Comparison of ENCODE assay signal across 8 cellular contexts in genomic region chr19:53772943-53773342, GRCh38. TPM values are rescaled to one million over a fixed set of nuclear protein-coding genes. Genes with fewer than 3 reads are reported as not detected.
A peak's percentile ranks its signal among the peaks of the same experiment; 100 is the strongest.
DNase-seq lines count a peak whose midpoint lies in the region; ATAC-seq, FAIRE-seq and TF ChIP-seq lines count a peak whose summit lies in the region.

No MANE protein-coding gene starts in this region.

- no peak overlapping the region for H3K27ac Mint-ChIP-seq in activated CD4-positive, alpha-beta memory T cell treated with anti-CD3 and anti-CD28 coated beads for 36 hours

- TF ChIP-seq CTCF in A549 (IDR thresholded peaks at IDR 0.05), result peak; percentile 63
- TF ChIP-seq CTCF in GM10266 (IDR thresholded peaks at IDR 0.05; ENCODE audit: control insufficient read depth, insufficient read depth, low read depth, missing control alignments), result peak; percentile 34
- TF ChIP-seq CTCF in fibroblast of mammary gland (conservative IDR thresholded peaks at IDR 0.05; ENCODE audit: control insufficient read depth, insufficient read depth, low read depth, low read length), result peak; percentile 72
- TF ChIP-seq CTCF in ovary (IDR thresholded peaks at IDR 0.05), result peak in 2 of 3 donors; percentile 39 to 49

- H3K27ac ChIP-seq in A549 (no peak overlapping the region), ovary (no peak overlapping the region)

- H3K36me3 ChIP-seq in ovary, result no peaks in the 10 kb centered on the region

- WGBS in A549 (ENCODE audit: missing lambda C conversion rate), result 2% methylated on average over 5 of the region's 5 CpGs
- 5% methylated on average over 5 of the region's 5 CpGs for WGBS in ovary, 3 donors

- H3K27me3 Mint-ChIP-seq in activated CD4-positive, alpha-beta memory T cell treated with anti-CD3 and anti-CD28 coated beads for 36 hours, result peaks cover 3% of the 10 kb centered on the region

- ATAC-seq in A549 (peak; percentile 77 to 85; a peak in 5 of 6 replicates), GM21423 (IDR thresholded peaks at IDR 0.05; ENCODE audit: unreplicated experiment) (no peak)
- ATAC-seq in activated CD4-positive, CD25-positive, alpha-beta regulatory T cell treated with anti-CD3 and anti-CD28 coated beads, Interleukin-2, amount 50 U/mL, for 24 hours, result no peak

- no peaks in the 10 kb centered on the region for H3K9me3 Mint-ChIP-seq in activated CD4-positive, alpha-beta memory T cell treated with anti-CD3 and anti-CD28 coated beads for 36 hours

- CTCF ChIA-PET in A549 (lab: Yijun Ruan, JAX), result interaction anchor here (0.6 to 2.9 kb wide), 5 partner anchors 8 to 618 kb away, joined by 3 to 23 read pairs (median 3); no protein-coding TSS in a partner anchor
- CTCF ChIA-PET in activated CD4-positive, alpha-beta memory T cell treated with anti-CD3 and anti-CD28 coated beads for 36 hours (lab: Charles Lee), result interaction anchor here (0.8 to 2.0 kb wide), 2 partner anchors 20 to 278 kb away, joined by 3 to 11 read pairs; no protein-coding TSS in a partner anchor

- H3K4me3 ChIP-seq in A549 (no peak overlapping the region), fibroblast of mammary gland (ENCODE audit: control insufficient read depth, low read depth, low read length) (no peak overlapping the region), ovary (no peak overlapping the region)

- peak; percentile 38 to 79 for DNase-seq in A549 (ENCODE audit: low read depth in 1 of 2, low spot score in 1 of 2)
- no peak for DNase-seq in GM10266 (ENCODE audit: extremely low spot score)
- peak; percentile 2 for DNase-seq in NCI-H2196 treated with DMSO at 0.1 percent for 48 hours (lab: John Stamatoyannopoulos, UW; ENCODE audit: unreplicated experiment)
- DNase-seq in activated CD4-positive, alpha-beta memory T cell treated with anti-CD3 and anti-CD28 coated beads for 36 hours, result peak; percentile 40
- peak; percentile 62 for DNase-seq in fibroblast of mammary gland (ENCODE audit: low read depth)
- DNase-seq in ovary, result peak in 3 of 5 donors; percentile 15 to 44 (median 21)

- peak; percentile 81 for FAIRE-seq in A549 (lab: Jason Lieb, UNC)

- intact Hi-C loops in activated CD4-positive, alpha-beta memory T cell treated with anti-CD3 and anti-CD28 coated beads for 36 hours (cut with micrococcal nuclease), result no loop called here
- intact Hi-C loops in ovary (cut with DNase I), result no loop called here

- H3K4me1 Mint-ChIP-seq in activated CD4-positive, alpha-beta memory T cell treated with anti-CD3 and anti-CD28 coated beads for 36 hours (ENCODE audit: low read depth), result peaks cover 4% of the 10 kb centered on the region

- peaks cover 18% of the 10 kb centered on the region; the same call in 2 of the 3 replicates for H3K9me3 ChIP-seq in A549
- H3K9me3 ChIP-seq in ovary, result peaks cover 0 to 5% of the 10 kb centered on the region in 2 donors

- H3K4me1 ChIP-seq in A549 (no peaks in the 10 kb centered on the region), ovary (ENCODE audit: insufficient read depth) (no peaks in the 10 kb centered on the region)

- H3K4me3 Mint-ChIP-seq in activated CD4-positive, alpha-beta memory T cell treated with anti-CD3 and anti-CD28 coated beads for 36 hours, result no peak overlapping the region

- TF ChIP-seq RAD21 in A549 (conservative IDR thresholded peaks at IDR 0.05 in 1 of 2, IDR thresholded peaks at IDR 0.05 in 1 of 2), result peak; percentile 64 to 78

- no peaks in the 10 kb centered on the region for H3K36me3 Mint-ChIP-seq in activated CD4-positive, alpha-beta memory T cell treated with anti-CD3 and anti-CD28 coated beads for 36 hours

- TF ChIP-seq POLR2A in A549 (IDR thresholded peaks at IDR 0.05; ENCODE audit: low read length) (no peak), ovary (IDR thresholded peaks at IDR 0.05) (no peak)

- no peaks in the 10 kb centered on the region for H3K27me3 ChIP-seq in ovary

- H3K4me2 ChIP-seq in A549, result peak overlapping the region; percentile 10; the same call in 1 of the 3 replicates

- POLR2A ChIA-PET in A549 (lab: Yijun Ruan, JAX), result no interaction called here
- POLR2A ChIA-PET in activated CD4-positive, alpha-beta memory T cell treated with anti-CD3 and anti-CD28 coated beads for 36 hours (lab: Charles Lee), result no interaction called here

- TF ChIP-seq EP300 in A549 (IDR thresholded peaks at IDR 0.05) (no peak), ovary (IDR thresholded peaks at IDR 0.05) (no peak)

TF ChIP-seq in A549, 52 proteins besides CTCF, POLR2A, EP300 and RAD21:
- no peak for TF ChIP-seq CBX2 (IDR thresholded peaks at IDR 0.05; ENCODE audit: borderline replicate concordance, low read depth)
- TF ChIP-seq CBX8 (IDR thresholded peaks at IDR 0.05), result no peak
- TF ChIP-seq CHD2 (IDR thresholded peaks at IDR 0.05; ENCODE audit: low read length, partially characterized antibody), result no peak
- TF ChIP-seq SMC3 (IDR thresholded peaks at IDR 0.05), result peak; percentile 44

RNA-seq across cellular contexts. Expression of gene NLRP12, which starts 51.2 kb away (rescaled TPM):
- polyA plus RNA-seq in A549 (2011; rRNA removed) (0.03 and 0.04 TPM in 2 replicates), A549 (2017; fragmentation: RNase III; extraction: RNeasy Plus Mini Kit Qiagen cat#74134 plus additional on column Dnase treatment) (0.03 TPM in 1 of 3 replicates, not detected in the others), ovary (under 1 TPM; 0.05 to 0.15 TPM)
- polyA plus RNA-seq in A549 (2012; cell fraction: cytosol; rRNA removed), result 0.01 and 0.03 TPM in 2 replicates
- polyA plus RNA-seq in A549 (2012; cell fraction: nucleus; rRNA removed), result 0.01 TPM in 1 of 2 replicates, not detected in the other
- polyA minus RNA-seq in A549 (2011; rRNA and poly(A)+ RNA removed), result 0.25 TPM in 1 of 2 replicates, not detected in the other
- total RNA-seq in activated CD4-positive, alpha-beta memory T cell treated with anti-CD3 and anti-CD28 coated beads for 36 hours, result not detected
- under 1 TPM; 0.05 to 0.95 (median 0.17) TPM for total RNA-seq in ovary

Comparison
In these comparisons a context has a peak if more than half of its experiments do, and no peak if none do; other contexts are left out.
1. ATAC-seq: peak in A549 (2 of 2); none in GM21423 (single experiment) and activated CD4-positive, CD25-positive, alpha-beta regulatory T cell treated with anti-CD3 and anti-CD28 coated beads, Interleukin-2, amount 50 U/mL, for 24 hours (0 of 2).
2. Peak in every context shown above with its lines, with median percentiles within 50 percentile points of each other: CTCF ChIP-seq.